In genomic region chr11:9396310-9396709, GRCh38 we compare ENCODE assay signal across 16 cellular contexts. TPM values are rescaled to one million over a fixed set of nuclear protein-coding genes. Genes with fewer than 3 reads are reported as not detected.
A peak's percentile ranks its signal among the peaks of the same experiment; 100 is the strongest.
DNase-seq lines count a peak whose midpoint lies in the region; TF ChIP-seq lines count a peak whose summit lies in the region.
"Had no signal": no experiment of that assay in that cellular context is flagged by ENCODE, and none has a peak within 500 bp of the region (broad histone marks: within the 10 kb centered on the region; RNA-seq: fewer than 3 reads in every experiment).

No MANE protein-coding gene starts in this region.

- no peaks in the 10 kb centered on the region for H3K27me3 ChIP-seq in uterus
- H3K27me3 ChIP-seq: MG63, Peyer's patch, spleen had no signal

- peaks cover 43% of the 10 kb centered on the region for H3K4me1 Mint-ChIP-seq in T-helper 2 cell treated with Interferon-gamma antibody and Interleukin-4, amounts not matched to agents 5 μg/mL and 100 μg/mL, for 36 hours (ENCODE audit: low read depth)
- peaks cover 59% of the 10 kb centered on the region for H3K4me1 Mint-ChIP-seq in HFFc6 (ENCODE audit: low read depth)
- H3K4me1 Mint-ChIP-seq in activated naive CD8-positive, alpha-beta T cell (ENCODE audit: low read depth), result peaks cover 60% of the 10 kb centered on the region
- peaks cover 29% of the 10 kb centered on the region for H3K4me1 Mint-ChIP-seq in osteocyte (ENCODE audit: unreplicated experiment)

- TF ChIP-seq CTCF in HFFc6 (IDR thresholded peaks at IDR 0.05) (no peak), osteocyte (IDR thresholded peaks at IDR 0.05) (no peak), uterus (IDR thresholded peaks at IDR 0.05) (no peak)

- peak overlapping the region; percentile 22 for H3K27ac Mint-ChIP-seq in T-helper 2 cell treated with Interferon-gamma antibody and Interleukin-4, amounts not matched to agents 5 μg/mL and 100 μg/mL, for 36 hours
- H3K27ac Mint-ChIP-seq in HFFc6 (peak overlapping the region; percentile 41), osteocyte (ENCODE audit: unreplicated experiment) (peak overlapping the region; percentile 28)
- H3K27ac Mint-ChIP-seq in activated naive CD8-positive, alpha-beta T cell, result peak overlapping the region; percentile 86

- DNase-seq in T-helper 2 cell treated with Interferon-gamma antibody and Interleukin-4, amounts not matched to agents 5 μg/mL and 100 μg/mL, for 36 hours (ENCODE audit: low spot score), result no peak
- DNase-seq in T-helper 2 cell (no peak), HFFc6 (no peak), osteocyte (ENCODE audit: extremely low spot score, unreplicated experiment) (no peak), uterus (no peak), substantia nigra (lab: John Stamatoyannopoulos, UW) (no peak), NCI-H1417 treated with DMSO at 0.1 percent for 48 hours (lab: John Stamatoyannopoulos, UW) (no peak)
- DNase-seq: 8988T; effector memory CD4-positive, alpha-beta T cell; GDM1; MG63; NCI-H2081; posterior cingulate gyrus; spleen had no signal

- H3K4me1 ChIP-seq in uterus, result no peaks in the 10 kb centered on the region

- no peaks in the 10 kb centered on the region for H3K36me3 ChIP-seq in uterus
- H3K36me3 ChIP-seq: Peyer's patch had no signal

- H3K9me3 ChIP-seq in uterus, result no peaks in the 10 kb centered on the region
- H3K9me3 ChIP-seq: MG63, Peyer's patch, spleen had no signal

- intact Hi-C loops in uterus (cut with DNase I; ENCODE audit: low total_unique reads), result no loop called here

- no peak overlapping the region for H3K4me3 ChIP-seq in uterus
- H3K4me3 ChIP-seq: MG63, Peyer's patch, spleen had no signal

- no peaks in the 10 kb centered on the region for H3K9me3 Mint-ChIP-seq in T-helper 2 cell treated with Interferon-gamma antibody and Interleukin-4, amounts not matched to agents 5 μg/mL and 100 μg/mL, for 36 hours
- no peaks in the 10 kb centered on the region for H3K9me3 Mint-ChIP-seq in HFFc6
- H3K9me3 Mint-ChIP-seq in activated naive CD8-positive, alpha-beta T cell (ENCODE audit: low read depth), result no peaks in the 10 kb centered on the region
- H3K9me3 Mint-ChIP-seq in osteocyte (ENCODE audit: unreplicated experiment), result no peaks in the 10 kb centered on the region

- H3K27ac ChIP-seq in uterus, result no peak overlapping the region
- H3K27ac ChIP-seq in substantia nigra (ENCODE audit: low read depth, low read length, poor library complexity, severe bottlenecking), result no peak overlapping the region
- H3K27ac ChIP-seq: Peyer's patch, spleen had no signal

- no peaks in the 10 kb centered on the region for H3K27me3 Mint-ChIP-seq in T-helper 2 cell treated with Interferon-gamma antibody and Interleukin-4, amounts not matched to agents 5 μg/mL and 100 μg/mL, for 36 hours (ENCODE audit: low read depth)
- H3K27me3 Mint-ChIP-seq in HFFc6 (ENCODE audit: insufficient read depth), result peaks cover 2% of the 10 kb centered on the region; the same call in 1 of the 2 replicates
- H3K27me3 Mint-ChIP-seq in activated naive CD8-positive, alpha-beta T cell, result no peaks in the 10 kb centered on the region
- no peaks in the 10 kb centered on the region for H3K27me3 Mint-ChIP-seq in osteocyte (ENCODE audit: unreplicated experiment)

- TF ChIP-seq POLR2A in uterus (IDR thresholded peaks at IDR 0.05), result no peak

- peaks cover 27% of the 10 kb centered on the region for H3K36me3 Mint-ChIP-seq in T-helper 2 cell treated with Interferon-gamma antibody and Interleukin-4, amounts not matched to agents 5 μg/mL and 100 μg/mL, for 36 hours (ENCODE audit: low read depth)
- H3K36me3 Mint-ChIP-seq in HFFc6 (ENCODE audit: low read depth), result peaks cover 36% of the 10 kb centered on the region
- peaks cover 11% of the 10 kb centered on the region for H3K36me3 Mint-ChIP-seq in activated naive CD8-positive, alpha-beta T cell
- H3K36me3 Mint-ChIP-seq in osteocyte (ENCODE audit: unreplicated experiment), result peaks cover 8% of the 10 kb centered on the region

- no peak overlapping the region for H3K4me3 Mint-ChIP-seq in T-helper 2 cell treated with Interferon-gamma antibody and Interleukin-4, amounts not matched to agents 5 μg/mL and 100 μg/mL, for 36 hours
- H3K4me3 Mint-ChIP-seq in HFFc6, result peak overlapping the region; percentile 11; the same call in 1 of the 2 replicates
- H3K4me3 Mint-ChIP-seq in activated naive CD8-positive, alpha-beta T cell, result peak overlapping the region; percentile 79
- no peak overlapping the region for H3K4me3 Mint-ChIP-seq in osteocyte (ENCODE audit: unreplicated experiment)

RNA-seq across cellular contexts. Expression of gene IPO7, which starts 11.9 kb away (rescaled TPM):
- 100 to 1,000 TPM; 134 to 172 (median 154) TPM for total RNA-seq in HFFc6 (2021; fragmentation: NEBNext Ultra II Directional; extraction: Animal tissue kit (Norgen Biotek cat#: 25700))
- 104 and 114 TPM in 2 replicates for total RNA-seq in osteocyte
- total RNA-seq in uterus, result 100 to 1,000 TPM in 2 of 4 donors, 10 to 100 TPM in 2; 79.1 to 188 (median 140) TPM

Comparison
In these comparisons a context has a peak if more than half of its experiments do, and no peak if none do; other contexts are left out.
1. H3K27ac Mint-ChIP-seq: peak in every context shown above with its lines; median percentile 86 in activated naive CD8-positive, alpha-beta T cell; 41 in HFFc6; 28 in osteocyte; 22 in T-helper 2 cell treated with Interferon-gamma antibody and Interleukin-4, amounts not matched to agents 5 μg/mL and 100 μg/mL, for 36 hours.
2. H3K4me3 Mint-ChIP-seq: peak in HFFc6 (single experiment) and activated naive CD8-positive, alpha-beta T cell (single experiment); none in T-helper 2 cell treated with Interferon-gamma antibody and Interleukin-4, amounts not matched to agents 5 μg/mL and 100 μg/mL, for 36 hours (single experiment) and osteocyte (single experiment).